17 cellular contexts compared by ENCODE assay signal in the genomic region with DNA sequence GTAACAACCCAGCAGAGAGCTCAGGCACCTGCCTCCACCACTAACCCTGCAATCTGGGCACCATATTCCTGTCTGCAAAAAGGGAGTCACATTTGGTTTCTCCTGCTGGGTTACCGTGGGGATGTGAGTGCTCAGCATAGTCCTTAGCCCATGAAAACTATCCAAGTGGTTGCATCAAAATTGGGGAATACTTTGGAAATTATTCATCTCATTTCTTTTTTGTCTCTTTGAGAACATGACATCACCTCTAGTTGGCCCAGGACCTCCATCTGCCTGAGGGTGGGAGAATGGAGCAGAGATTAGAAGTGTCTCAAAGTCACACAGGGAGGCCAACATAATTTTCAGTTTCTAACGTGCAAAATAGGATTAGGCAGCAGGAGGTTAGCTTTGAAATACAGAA. TPM values are rescaled to one million over a fixed set of nuclear protein-coding genes. Genes with fewer than 3 reads are reported as not detected.
DNase-seq lines count a peak whose midpoint lies in the region; ATAC-seq lines count a peak whose summit lies in the region.
"Had no signal": no experiment of that assay in that cellular context is flagged by ENCODE, and none has a peak within 500 bp of the region (broad histone marks: within the 10 kb centered on the region; RNA-seq: fewer than 3 reads in every experiment).

No MANE protein-coding gene starts in this region.

- H3K4me1 Mint-ChIP-seq in activated naive CD4-positive, alpha-beta T cell treated with anti-CD3 and anti-CD28 coated beads, Interleukin-2, amount 10 ng/mL, durations not matched to agents 7 days and 5 days, result peaks cover 51% of the 10 kb centered on the region
- peaks cover 33 to 58% (median 57%) of the 10 kb centered on the region in 3 donors for H3K4me1 Mint-ChIP-seq in T-cell
- H3K4me1 Mint-ChIP-seq in activated T-helper 1 cell treated with anti-CD3 and anti-CD28 coated beads, Interleukin-12 subunit alpha, Interleukin-12 subunit beta, Interleukin-2, Interleukin-4 antibody, amounts not matched to agents 30 ng/mL and 10 ng/mL and 1 ng/mL, durations not matched to agents 14 hours and 24 hours and 36 hours (ENCODE audit: low read depth), result peaks cover 39% of the 10 kb centered on the region
- H3K4me1 Mint-ChIP-seq: CD14-positive monocyte had no signal

- POLR2A ChIA-PET in T-cell (lab: Charles Lee), result no interaction called here

- peaks cover 31% of the 10 kb centered on the region for H3K27me3 Mint-ChIP-seq in activated naive CD4-positive, alpha-beta T cell treated with anti-CD3 and anti-CD28 coated beads, Interleukin-2, amount 10 ng/mL, durations not matched to agents 7 days and 5 days
- H3K27me3 Mint-ChIP-seq in T-cell, result peaks cover 2 to 4% of the 10 kb centered on the region in 2 donors
- peaks cover 3% of the 10 kb centered on the region for H3K27me3 Mint-ChIP-seq in activated T-helper 1 cell treated with anti-CD3 and anti-CD28 coated beads, Interleukin-12 subunit alpha, Interleukin-12 subunit beta, Interleukin-2, Interleukin-4 antibody, amounts not matched to agents 30 ng/mL and 10 ng/mL and 1 ng/mL, durations not matched to agents 14 hours and 24 hours and 36 hours (ENCODE audit: insufficient read depth)

- intact Hi-C loops in activated T-helper 1 cell treated with anti-CD3 and anti-CD28 coated beads, Interleukin-12 subunit alpha, Interleukin-12 subunit beta, Interleukin-2, Interleukin-4 antibody, amounts not matched to agents 30 ng/mL and 10 ng/mL and 1 ng/mL, durations not matched to agents 14 hours and 24 hours and 36 hours (cut with micrococcal nuclease), result loop anchor here (10.0 kb wide), 1 partner anchor 166 kb away; a partner anchor contains a TSS
- intact Hi-C loops in left ventricle myocardium superior (cut with micrococcal nuclease), result no loop called here

- peaks cover 16% of the 10 kb centered on the region for H3K36me3 Mint-ChIP-seq in activated naive CD4-positive, alpha-beta T cell treated with anti-CD3 and anti-CD28 coated beads, Interleukin-2, amount 10 ng/mL, durations not matched to agents 7 days and 5 days
- H3K36me3 Mint-ChIP-seq in T-cell, result peaks cover 4% of the 10 kb centered on the region
- H3K36me3 Mint-ChIP-seq in activated T-helper 1 cell treated with anti-CD3 and anti-CD28 coated beads, Interleukin-12 subunit alpha, Interleukin-12 subunit beta, Interleukin-2, Interleukin-4 antibody, amounts not matched to agents 30 ng/mL and 10 ng/mL and 1 ng/mL, durations not matched to agents 14 hours and 24 hours and 36 hours (ENCODE audit: low read depth), result peaks cover 4% of the 10 kb centered on the region
- H3K36me3 Mint-ChIP-seq: CD14-positive monocyte had no signal

- peaks cover 16% of the 10 kb centered on the region for H3K9me3 Mint-ChIP-seq in activated naive CD4-positive, alpha-beta T cell treated with anti-CD3 and anti-CD28 coated beads, Interleukin-2, amount 10 ng/mL, durations not matched to agents 7 days and 5 days
- H3K9me3 Mint-ChIP-seq in T-cell, result peaks cover 8 to 19% (median 10%) of the 10 kb centered on the region in 3 donors
- H3K9me3 Mint-ChIP-seq in activated T-helper 1 cell treated with anti-CD3 and anti-CD28 coated beads, Interleukin-12 subunit alpha, Interleukin-12 subunit beta, Interleukin-2, Interleukin-4 antibody, amounts not matched to agents 30 ng/mL and 10 ng/mL and 1 ng/mL, durations not matched to agents 14 hours and 24 hours and 36 hours, result peaks cover 15% of the 10 kb centered on the region

- peak overlapping the region; percentile 21 for H3K27ac Mint-ChIP-seq in activated naive CD4-positive, alpha-beta T cell treated with anti-CD3 and anti-CD28 coated beads, Interleukin-2, amount 10 ng/mL, durations not matched to agents 7 days and 5 days
- H3K27ac Mint-ChIP-seq in T-cell, result peak overlapping the region; percentile 62 to 82
- H3K27ac Mint-ChIP-seq in activated T-helper 1 cell treated with anti-CD3 and anti-CD28 coated beads, Interleukin-12 subunit alpha, Interleukin-12 subunit beta, Interleukin-2, Interleukin-4 antibody, amounts not matched to agents 30 ng/mL and 10 ng/mL and 1 ng/mL, durations not matched to agents 14 hours and 24 hours and 36 hours, result no peak overlapping the region
- H3K27ac Mint-ChIP-seq: CD14-positive monocyte had no signal

- CTCF ChIA-PET in activated naive CD4-positive, alpha-beta T cell treated with anti-CD3 and anti-CD28 coated beads, Interleukin-2, amount 10 ng/mL, durations not matched to agents 7 days and 5 days (lab: Charles Lee), result interaction anchor here (1.4 kb wide), 1 partner anchor 13 kb away, joined by 4 read pairs; no protein-coding TSS in a partner anchor
- CTCF ChIA-PET in T-cell (lab: Charles Lee), result interaction anchor here in 1 of 2 donors (0.6 kb wide), 1 partner anchor 9 kb away, joined by 3 read pairs; no protein-coding TSS in a partner anchor

- no peak for DNase-seq in activated naive CD4-positive, alpha-beta T cell treated with anti-CD3 and anti-CD28 coated beads, Interleukin-2, amount 10 ng/mL, durations not matched to agents 7 days and 5 days
- DNase-seq in activated naive CD4-positive, alpha-beta T cell (lab: John Stamatoyannopoulos, UW), result no peak
- DNase-seq in T-cell, result no peak
- DNase-seq in fibroblast of peridontal ligament (ENCODE audit: extremely low read depth), result peak; percentile 53
- peak; percentile 29 for DNase-seq in stromal cell of bone marrow (ENCODE audit: low read depth)
- no peak for DNase-seq in activated T-helper 1 cell treated with anti-CD3 and anti-CD28 coated beads, Interleukin-12 subunit alpha, Interleukin-12 subunit beta, Interleukin-2, Interleukin-4 antibody, amounts not matched to agents 30 ng/mL and 10 ng/mL and 1 ng/mL, durations not matched to agents 14 hours and 24 hours and 36 hours (ENCODE audit: low spot score)
- DNase-seq in left ventricle myocardium superior, result no peak
- DNase-seq: Calu3, NCI-H1048, NCI-H226, NCI-H526 treated with DMSO at 0.1 percent for 48 hours, PC-3 had no signal

- ATAC-seq in T-cell (replicated peaks in 1 of 4) (no peak), left ventricle myocardium superior (no peak), GM21723 (IDR thresholded peaks at IDR 0.05; ENCODE audit: unreplicated experiment) (no peak)
- ATAC-seq: HCT116, K562, PC-3 had no signal

- H3K4me3 Mint-ChIP-seq in activated naive CD4-positive, alpha-beta T cell treated with anti-CD3 and anti-CD28 coated beads, Interleukin-2, amount 10 ng/mL, durations not matched to agents 7 days and 5 days, result no peak overlapping the region
- H3K4me3 Mint-ChIP-seq in T-cell, result no peak overlapping the region
- no peak overlapping the region for H3K4me3 Mint-ChIP-seq in activated T-helper 1 cell treated with anti-CD3 and anti-CD28 coated beads, Interleukin-12 subunit alpha, Interleukin-12 subunit beta, Interleukin-2, Interleukin-4 antibody, amounts not matched to agents 30 ng/mL and 10 ng/mL and 1 ng/mL, durations not matched to agents 14 hours and 24 hours and 36 hours
- H3K4me3 Mint-ChIP-seq: CD14-positive monocyte had no signal

RNA-seq across cellular contexts. Expression of a gene that starts 19.3 kb away (rescaled TPM):
- total RNA-seq in T-cell (not detected), left ventricle myocardium superior (not detected)
- total RNA-seq in activated T-helper 1 cell treated with anti-CD3 and anti-CD28 coated beads, Interleukin-12 subunit alpha, Interleukin-12 subunit beta, Interleukin-2, Interleukin-4 antibody, amounts not matched to agents 30 ng/mL and 10 ng/mL and 1 ng/mL, durations not matched to agents 14 hours and 24 hours and 36 hours, result not detected in 2 replicates
- total RNA-seq: A172, Calu3, K562, PC-3 had no signal

Comparison
In these comparisons a context has a peak if more than half of its experiments do, and no peak if none do; other contexts are left out.
1. DNase-seq: peak in fibroblast of peridontal ligament (single experiment) and stromal cell of bone marrow (single experiment); none in activated naive CD4-positive, alpha-beta T cell treated with anti-CD3 and anti-CD28 coated beads, Interleukin-2, amount 10 ng/mL, durations not matched to agents 7 days and 5 days (single experiment), activated naive CD4-positive, alpha-beta T cell (0 of 4), T-cell (0 of 34), activated T-helper 1 cell treated with anti-CD3 and anti-CD28 coated beads, Interleukin-12 subunit alpha, Interleukin-12 subunit beta, Interleukin-2, Interleukin-4 antibody, amounts not matched to agents 30 ng/mL and 10 ng/mL and 1 ng/mL, durations not matched to agents 14 hours and 24 hours and 36 hours (single experiment) and left ventricle myocardium superior (single experiment).